8 cellular contexts compared by ENCODE assay signal in the genomic region with DNA sequence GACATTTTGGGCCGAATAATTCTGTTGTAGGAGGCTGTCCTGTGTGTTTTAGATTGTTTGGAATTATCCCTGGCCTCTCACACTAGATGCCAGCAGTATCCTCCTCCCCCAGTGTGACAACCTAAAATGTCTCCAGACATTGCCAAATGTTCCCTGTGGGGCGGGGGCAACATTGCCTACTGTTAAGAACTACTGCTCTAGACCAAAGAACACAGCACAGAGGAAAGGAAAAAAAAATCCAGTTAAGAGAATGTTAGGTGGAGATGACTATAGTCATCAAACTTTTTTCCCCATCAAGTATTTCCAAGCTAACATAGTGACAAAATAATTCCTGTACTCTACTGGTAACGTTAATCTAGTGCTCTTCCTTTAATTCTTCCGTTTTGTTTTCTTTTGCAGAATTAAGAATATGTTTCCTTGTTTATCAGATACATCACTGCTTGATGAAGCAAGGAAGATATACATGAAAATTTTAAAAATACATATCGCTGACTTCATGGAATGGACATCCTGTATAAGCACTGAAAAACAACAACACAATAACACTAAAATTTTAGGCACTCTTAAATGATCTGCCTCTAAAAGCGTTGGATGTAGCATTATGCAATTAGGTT. TPM values are rescaled to one million over a fixed set of nuclear protein-coding genes. Genes with fewer than 3 reads are reported as not detected.
A peak's percentile ranks its signal among the peaks of the same experiment; 100 is the strongest.
DNase-seq lines count a peak whose midpoint lies in the region; ATAC-seq and TF ChIP-seq lines count a peak whose summit lies in the region.

No MANE protein-coding gene starts in this region.

- TF ChIP-seq POLR2A in testis (IDR thresholded peaks at IDR 0.05): no peak

- H3K4me3 ChIP-seq in SJSA1: peak overlapping the region; percentile 80
- H3K4me3 ChIP-seq in fibroblast of lung (replicated peaks in 1 of 4; ENCODE audit: control extremely low read depth in 1 of 4, insufficient read depth in 1 of 4, low read depth in 3 of 4, low read length in 4 of 4): peak overlapping the region; percentile 1 to 97 (median 50)
- H3K4me3 ChIP-seq in testis: no peak overlapping the region

- peaks cover 72% of the 10 kb centered on the region for H3K36me3 Mint-ChIP-seq in activated CD8-positive, alpha-beta memory T cell treated with anti-CD3 and anti-CD28 coated beads, Interleukin-2, amount 10 ng/mL, durations not matched to agents 7 days and 5 days

- no peaks in the 10 kb centered on the region for H3K9me3 Mint-ChIP-seq in activated CD8-positive, alpha-beta memory T cell treated with anti-CD3 and anti-CD28 coated beads, Interleukin-2, amount 10 ng/mL, durations not matched to agents 7 days and 5 days (ENCODE audit: low read depth)

- intact Hi-C loops in testis (cut with DNase I; ENCODE audit: low total_unique reads): no loop called here

- H3K36me3 ChIP-seq in SJSA1 (peaks cover 66% of the 10 kb centered on the region), fibroblast of lung (ENCODE audit: control insufficient read depth, insufficient read depth, low read length) (peaks cover 6% of the 10 kb centered on the region), testis (ENCODE audit: low read depth, missing control alignments) (no peaks in the 10 kb centered on the region)

- no peak for DNase-seq in activated CD8-positive, alpha-beta memory T cell treated with anti-CD3 and anti-CD28 coated beads, Interleukin-2, amount 10 ng/mL, durations not matched to agents 7 days and 5 days
- no peak for DNase-seq in activated CD8-positive, alpha-beta memory T cell treated with anti-CD3 and anti-CD28 coated beads, Interleukin-2, amount 50 U/mL, for 4 hours
- DNase-seq in SJSA1 (ENCODE audit: low read depth in 1 of 2, low spot score in 2 of 2) (peak in 1 of 2 experiments; percentile 76), fibroblast of lung (ENCODE audit: low read depth in 2 of 2) (peak in 1 of 2 donors; percentile 18), testis (no peak), NCI-H82 (lab: John Stamatoyannopoulos, UW) (no peak)

- H3K79me2 ChIP-seq in fibroblast of lung (ENCODE audit: control insufficient read depth, insufficient read depth, low read length): peaks cover 64% of the 10 kb centered on the region

- peak overlapping the region; percentile 95 for H3K4me2 ChIP-seq in fibroblast of lung (ENCODE audit: extremely low read depth, insufficient read depth, low read length)

- H3K9ac ChIP-seq in fibroblast of lung (ENCODE audit: insufficient read depth, low read length): no peak overlapping the region

- H3K27ac ChIP-seq in SJSA1: peak overlapping the region; percentile 98
- peak overlapping the region; percentile 54 for H3K27ac ChIP-seq in fibroblast of lung (ENCODE audit: insufficient read depth, low read length)
- peak overlapping the region; percentile 95 to 100 for H3K27ac ChIP-seq in testis

- H3K27me3 Mint-ChIP-seq in activated CD8-positive, alpha-beta memory T cell treated with anti-CD3 and anti-CD28 coated beads, Interleukin-2, amount 10 ng/mL, durations not matched to agents 7 days and 5 days: no peaks in the 10 kb centered on the region

- H3K27me3 ChIP-seq in SJSA1 (replicated peaks) (no peaks in the 10 kb centered on the region), fibroblast of lung (ENCODE audit: control insufficient read depth, insufficient read depth, low read length) (no peaks in the 10 kb centered on the region), testis (no peaks in the 10 kb centered on the region)

- no peaks in the 10 kb centered on the region for H4K20me1 ChIP-seq in fibroblast of lung (ENCODE audit: control insufficient read depth, extremely low read depth, insufficient read depth, low read length)

- CTCF ChIA-PET in activated CD8-positive, alpha-beta memory T cell treated with anti-CD3 and anti-CD28 coated beads, Interleukin-2, amount 10 ng/mL, durations not matched to agents 7 days and 5 days (lab: Charles Lee): interaction anchor here (7.8 kb wide), 1 partner anchor 15 kb away, joined by 71 read pairs; no protein-coding TSS in a partner anchor

- H3K9me3 ChIP-seq in SJSA1 (replicated peaks) (no peaks in the 10 kb centered on the region), fibroblast of lung (ENCODE audit: control insufficient read depth, insufficient read depth, low read depth, low read length) (no peaks in the 10 kb centered on the region), testis (no peaks in the 10 kb centered on the region)

- TF ChIP-seq CTCF in fibroblast of lung (conservative IDR thresholded peaks at IDR 0.05 in 1 of 2, IDR thresholded peaks at IDR 0.05 in 1 of 2; ENCODE audit: low read depth in 1 of 2, low read length in 2 of 2) (no peak), testis (IDR thresholded peaks at IDR 0.05) (no peak)

- 54 to 56% methylated on average over 6 of the region's 6 CpGs for WGBS in testis, 2 donors

- H2AFZ ChIP-seq in fibroblast of lung (ENCODE audit: low read length): no peak overlapping the region

- H3K4me3 Mint-ChIP-seq in activated CD8-positive, alpha-beta memory T cell treated with anti-CD3 and anti-CD28 coated beads, Interleukin-2, amount 10 ng/mL, durations not matched to agents 7 days and 5 days: peak overlapping the region; percentile 96

- no peak for ATAC-seq in activated CD8-positive, alpha-beta memory T cell treated with anti-CD3 and anti-CD28 coated beads, Interleukin-2, amount 10 ng/mL, durations not matched to agents 7 days and 5 days
- no peak for ATAC-seq in GM18511 (IDR thresholded peaks at IDR 0.05; ENCODE audit: unreplicated experiment)
- ATAC-seq in HG02610 (IDR thresholded peaks at IDR 0.05; ENCODE audit: unreplicated experiment): no peak

- H3K4me1 ChIP-seq in SJSA1 (replicated peaks) (peaks cover 24% of the 10 kb centered on the region), fibroblast of lung (ENCODE audit: control insufficient read depth, extremely low read depth, insufficient read depth, low read length) (peaks cover 6% of the 10 kb centered on the region), testis (peaks cover 14% of the 10 kb centered on the region)

- H3K27ac Mint-ChIP-seq in activated CD8-positive, alpha-beta memory T cell treated with anti-CD3 and anti-CD28 coated beads, Interleukin-2, amount 10 ng/mL, durations not matched to agents 7 days and 5 days: peak overlapping the region; percentile 100

- peaks cover 22% of the 10 kb centered on the region for H3K4me1 Mint-ChIP-seq in activated CD8-positive, alpha-beta memory T cell treated with anti-CD3 and anti-CD28 coated beads, Interleukin-2, amount 10 ng/mL, durations not matched to agents 7 days and 5 days

RNA-seq across cellular contexts. Expression of gene CDKN1B, which starts 3.6 kb away (rescaled TPM):
- total RNA-seq in activated CD8-positive, alpha-beta memory T cell treated with anti-CD3 and anti-CD28 coated beads, Interleukin-2, amount 10 ng/mL, durations not matched to agents 7 days and 5 days: 100 to 1,000 TPM in 1 of 2 experiments, 10 to 100 TPM in 1; 99.2 to 105 TPM
- 42.8 and 44.8 TPM in 2 replicates for total RNA-seq in SJSA1 (2014; rRNA removed; shearing (Covaris generic))
- 50.9 and 58.0 TPM in 2 replicates for total RNA-seq in fibroblast of lung
- 12.6 and 21.4 TPM in 2 replicates for polyA plus RNA-seq in fibroblast of lung
- polyA plus RNA-seq in fibroblast of lung (2012): 16.7 and 28.0 TPM in 2 replicates
- polyA minus RNA-seq in fibroblast of lung (ENCODE audit: low replicate concordance): 0.89 and 2.8 TPM in 2 replicates
- 10 to 100 TPM; 76.1 to 98.9 TPM for total RNA-seq in testis
- 59.2 TPM for polyA plus RNA-seq in testis (ENCODE audit: insufficient read depth, low read depth, low replicate concordance)

RNA-seq across cellular contexts. Expression of gene GPR19, which starts 24.8 kb away (rescaled TPM):
- 10 to 100 TPM; 15.1 to 16.8 TPM for total RNA-seq in activated CD8-positive, alpha-beta memory T cell treated with anti-CD3 and anti-CD28 coated beads, Interleukin-2, amount 10 ng/mL, durations not matched to agents 7 days and 5 days
- 0.78 and 1.8 TPM in 2 replicates for total RNA-seq in SJSA1 (2014; rRNA removed; shearing (Covaris generic))
- total RNA-seq in fibroblast of lung (not detected in 2 replicates), testis (1 to 10 TPM; 2.1 to 2.9 TPM)
- polyA plus RNA-seq in fibroblast of lung (0.24 and 0.35 TPM in 2 replicates), testis (ENCODE audit: insufficient read depth, low read depth, low replicate concordance) (4.1 TPM)
- polyA plus RNA-seq in fibroblast of lung (2012): 0.20 and 0.36 TPM in 2 replicates
- not detected in 2 replicates for polyA minus RNA-seq in fibroblast of lung (ENCODE audit: low replicate concordance)

Comparison
In these comparisons a context has a peak if more than half of its experiments do, and no peak if none do; other contexts are left out.
1. H3K4me3 ChIP-seq: peak in SJSA1 (single experiment) and fibroblast of lung (4 of 4); none in testis (0 of 2).
2. Peak in every context shown above with its lines, with median percentiles within 50 percentile points of each other: H3K27ac ChIP-seq.